Comparison of ENCODE assay signal across 22 cellular contexts in the genomic region with DNA sequence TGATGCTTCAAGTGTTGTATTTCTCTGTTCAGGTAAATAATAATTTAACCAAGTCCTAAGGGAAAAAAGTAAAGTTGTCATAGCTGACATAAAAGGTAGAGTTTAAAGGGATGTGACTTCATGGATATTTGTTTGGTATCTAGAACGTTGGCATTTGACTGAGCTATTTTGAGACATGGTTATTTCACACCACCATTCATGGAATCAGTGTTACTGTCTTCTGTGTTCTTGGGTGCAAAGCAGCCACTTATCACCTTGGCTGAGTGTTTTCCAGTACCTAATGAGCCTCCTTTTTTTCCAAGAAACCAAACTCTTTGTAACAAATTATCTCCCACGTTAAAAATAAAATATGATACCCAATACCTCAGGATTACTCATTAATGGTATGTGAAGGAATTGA.
"Had no signal": no experiment of that assay in that cellular context is flagged by ENCODE, and none has a peak within 500 bp of the region (broad histone marks: within the 10 kb centered on the region; RNA-seq: fewer than 3 reads in every experiment).

No MANE protein-coding gene starts in this region.

- DNase-seq: activated CD4-positive, alpha-beta memory T cell treated with anti-CD3 and anti-CD28 coated beads for 36 hours; activated CD4-positive, alpha-beta T cell treated with anti-CD3 and anti-CD28 coated beads, Interleukin-2, amount 10 ng/mL, durations not matched to agents 7 days and 5 days; activated CD4-positive, CD25-positive, alpha-beta regulatory T cell; activated CD8-positive, alpha-beta memory T cell treated with anti-CD3 and anti-CD28 coated beads for 24 hours; activated effector memory CD4-positive, alpha-beta T cell treated with anti-CD3 and anti-CD28 coated beads, Interleukin-2, amount 50 U/mL, for 16 hours; activated naive CD4-positive, alpha-beta T cell treated with Interleukin-2 at 50 U/mL for 16 hours; activated T-cell treated with anti-CD3 and anti-CD28 coated beads, Interleukin-2, amount 50 U/mL, for 4 hours; amygdala; brain microvascular endothelial cell; KG1; NCI-H1048; NCI-H1930; NCI-H2107; NCI-H345; NCI-H510A; NCI-H526 treated with DMSO at 0.1 percent for 48 hours; SJCRH30; SK-N-SH; T-helper 1 cell had no signal

- H3K4me1 ChIP-seq: SJCRH30 had no signal

- H3K4me3 Mint-ChIP-seq: activated CD4-positive, alpha-beta memory T cell treated with anti-CD3 and anti-CD28 coated beads for 36 hours; activated CD4-positive, alpha-beta T cell treated with anti-CD3 and anti-CD28 coated beads, Interleukin-2, amount 10 ng/mL, durations not matched to agents 7 days and 5 days; activated naive CD8-positive, alpha-beta T cell; activated T-cell treated with anti-CD3 and anti-CD28 coated beads, Interleukin-2, amount 50 U/mL, for 4 hours; IgD-negative memory B cell had no signal

- H3K9me3 ChIP-seq: SJCRH30, SK-N-SH had no signal

- H3K27ac Mint-ChIP-seq: activated CD4-positive, alpha-beta memory T cell treated with anti-CD3 and anti-CD28 coated beads for 36 hours; activated CD4-positive, alpha-beta T cell treated with anti-CD3 and anti-CD28 coated beads, Interleukin-2, amount 10 ng/mL, durations not matched to agents 7 days and 5 days; activated naive CD8-positive, alpha-beta T cell; IgD-negative memory B cell had no signal

- H3K27me3 ChIP-seq: brain microvascular endothelial cell, SJCRH30 had no signal

- H3K27ac ChIP-seq: brain microvascular endothelial cell, SJCRH30, VCaP had no signal

- H3K9me3 Mint-ChIP-seq: activated CD4-positive, alpha-beta memory T cell treated with anti-CD3 and anti-CD28 coated beads for 36 hours; activated CD4-positive, alpha-beta T cell treated with anti-CD3 and anti-CD28 coated beads, Interleukin-2, amount 10 ng/mL, durations not matched to agents 7 days and 5 days; activated T-cell treated with anti-CD3 and anti-CD28 coated beads, Interleukin-2, amount 50 U/mL, for 4 hours had no signal

- H3K27me3 Mint-ChIP-seq: activated CD4-positive, alpha-beta memory T cell treated with anti-CD3 and anti-CD28 coated beads for 36 hours; activated CD4-positive, alpha-beta T cell treated with anti-CD3 and anti-CD28 coated beads, Interleukin-2, amount 10 ng/mL, durations not matched to agents 7 days and 5 days; activated naive CD8-positive, alpha-beta T cell; IgD-negative memory B cell had no signal

- H3K4me3 ChIP-seq: SJCRH30 had no signal

- ATAC-seq: activated T-cell treated with anti-CD3 and anti-CD28 coated beads, Interleukin-2, amount 50 U/mL, for 4 hours had no signal
